24 cellular contexts compared by ENCODE assay signal in genomic region chr10:88411772-88412349, GRCh38.
DNase-seq lines count a peak whose midpoint lies in the region; ATAC-seq, FAIRE-seq and TF ChIP-seq lines count a peak whose summit lies in the region.
"Had no signal": no experiment of that assay in that cellular context is flagged by ENCODE, and none has a peak within 500 bp of the region (broad histone marks: within the 10 kb centered on the region; RNA-seq: fewer than 3 reads in every experiment).

No MANE protein-coding gene starts in this region.

- DNase-seq in activated CD4-positive, alpha-beta T cell treated with anti-CD3 and anti-CD28 coated beads for 36 hours: no peak
- no peak for DNase-seq in activated CD4-positive, alpha-beta T cell treated with anti-CD3 and anti-CD28 coated beads for 4 hours
- DNase-seq in MM.1S (peak; percentile 51), activated B cell treated with CpG ODN at 0.5 μM for 24 hours (no peak), small intestine (no peak), aorta (no peak)
- DNase-seq in stimulated activated effector memory CD8-positive, alpha-beta T cell treated with anti-CD3 and anti-CD28 coated beads, Interleukin-12 subunit alpha, Interleukin-12 subunit beta, amount 100 ng/mL, for 72 hours (ENCODE audit: low spot score in 2 of 2): no peak
- DNase-seq: 8988T; activated CD4-positive, alpha-beta T cell treated with anti-CD3 and anti-CD28 coated beads, Interleukin-2, amount 50 U/mL, for 48 hours; activated T-cell treated with anti-CD3 and anti-CD28 coated beads, Interleukin-2, amount 50 U/mL, for 1 hour; DMS 273 treated with DMSO at 0.1 percent for 48 hours; H9; islet precursor cell; naive thymus-derived CD4-positive, alpha-beta T cell; NCI-H1417; NCI-H2171 treated with DMSO at 0.1 percent for 48 hours; NCI-H748 treated with DMSO at 0.1 percent for 48 hours; stimulated activated CD4-positive, alpha-beta T cell treated with anti-CD3 and anti-CD28 coated beads, Interleukin-4, amount 100 ng/mL, for 24 hours had no signal

- no peak overlapping the region for H2AFZ ChIP-seq in MM.1S (ENCODE audit: low read length)
- H2AFZ ChIP-seq: hepatocyte had no signal

- H3K4me2 ChIP-seq in MM.1S (ENCODE audit: low read depth, low read length): peak overlapping the region; percentile 21; the same call in 1 of the 2 replicates
- H3K4me2 ChIP-seq: hepatocyte had no signal

- H3K4me1 ChIP-seq in MM.1S (ENCODE audit: low read length) (peaks cover 41% of the 10 kb centered on the region), small intestine (ENCODE audit: control insufficient read depth in 2 of 2, insufficient read depth in 1 of 2, low read depth in 1 of 2, low read length in 1 of 2) (no peaks in the 10 kb centered on the region), aorta (ENCODE audit: control insufficient read depth in 1 of 2, insufficient read depth in 2 of 2, low read length in 2 of 2) (no peaks in the 10 kb centered on the region)

- H3K27me3 Mint-ChIP-seq in activated CD4-positive, alpha-beta T cell treated with anti-CD3 and anti-CD28 coated beads for 36 hours: peaks cover under 1% of the 10 kb centered on the region
- H3K27me3 Mint-ChIP-seq in activated B cell treated with CpG ODN at 0.5 μM for 24 hours: no peaks in the 10 kb centered on the region
- H3K27me3 Mint-ChIP-seq: activated naive CD4-positive, alpha-beta T cell treated with anti-CD3 and anti-CD28 coated beads, Interleukin-2, amount 50 U/mL, for 24 hours; brain; naive thymus-derived CD4-positive, alpha-beta T cell had no signal

- intact Hi-C loops in activated CD4-positive, alpha-beta T cell treated with anti-CD3 and anti-CD28 coated beads for 36 hours (cut with DNase I, micrococcal nuclease): no loop called here
- intact Hi-C loops in activated B cell treated with CpG ODN at 0.5 μM for 24 hours (cut with micrococcal nuclease) (loop anchor here (5.0 kb wide), 1 partner anchor 140 kb away; no protein-coding TSS in a partner anchor), aorta (cut with DNase I) (no loop called here)

- H3K9me3 ChIP-seq in MM.1S (replicated peaks; ENCODE audit: insufficient read depth, low read length) (no peaks in the 10 kb centered on the region), small intestine (ENCODE audit: control insufficient read depth, low read depth) (no peaks in the 10 kb centered on the region), aorta (ENCODE audit: control insufficient read depth, low read length) (no peaks in the 10 kb centered on the region)

- no peaks in the 10 kb centered on the region for H3K36me3 Mint-ChIP-seq in activated CD4-positive, alpha-beta T cell treated with anti-CD3 and anti-CD28 coated beads for 36 hours (ENCODE audit: low read depth)
- no peaks in the 10 kb centered on the region for H3K36me3 Mint-ChIP-seq in activated B cell treated with CpG ODN at 0.5 μM for 24 hours (ENCODE audit: low read depth)
- H3K36me3 Mint-ChIP-seq in stimulated activated effector memory CD8-positive, alpha-beta T cell treated with anti-CD3 and anti-CD28 coated beads, Interleukin-12 subunit alpha, Interleukin-12 subunit beta, amount 100 ng/mL, for 72 hours: no peaks in the 10 kb centered on the region
- H3K36me3 Mint-ChIP-seq: activated naive CD4-positive, alpha-beta T cell treated with anti-CD3 and anti-CD28 coated beads, Interleukin-2, amount 50 U/mL, for 24 hours; brain had no signal

- FAIRE-seq in small intestine (lab: Jason Lieb, UNC): peak; percentile 15
- FAIRE-seq: endometrium had no signal

- WGBS in small intestine, 3 donors: 84 to 94% (median 88%) methylated on average over 6 of the region's 6 CpGs
- 95 to 96% methylated on average over 6 of the region's 6 CpGs for WGBS in aorta, 2 donors

- no peaks in the 10 kb centered on the region for H4K20me1 ChIP-seq in MM.1S (ENCODE audit: insufficient read depth, low read length)

- no peaks in the 10 kb centered on the region for H3K9me2 ChIP-seq in MM.1S (replicated peaks; ENCODE audit: insufficient read depth, low read length)

- no peak for TF ChIP-seq CTCF in MM.1S (IDR thresholded peaks at IDR 0.05; ENCODE audit: low read length)
- TF ChIP-seq CTCF in activated B cell treated with CpG ODN at 0.5 μM for 24 hours (IDR thresholded peaks at IDR 0.05): no peak

- H3K4me3 ChIP-seq in MM.1S (ENCODE audit: low read length) (no peak overlapping the region), small intestine (ENCODE audit: low read depth in 1 of 2, low read length in 2 of 2) (no peak overlapping the region), aorta (ENCODE audit: low read length in 2 of 2) (no peak overlapping the region)
- H3K4me3 ChIP-seq: coronary artery, hepatocyte had no signal

- H3K27ac Mint-ChIP-seq in activated CD4-positive, alpha-beta T cell treated with anti-CD3 and anti-CD28 coated beads for 36 hours: no peak overlapping the region
- H3K27ac Mint-ChIP-seq in activated B cell treated with CpG ODN at 0.5 μM for 24 hours: no peak overlapping the region
- no peak overlapping the region for H3K27ac Mint-ChIP-seq in stimulated activated effector memory CD8-positive, alpha-beta T cell treated with anti-CD3 and anti-CD28 coated beads, Interleukin-12 subunit alpha, Interleukin-12 subunit beta, amount 100 ng/mL, for 72 hours
- H3K27ac Mint-ChIP-seq: activated naive CD4-positive, alpha-beta T cell treated with anti-CD3 and anti-CD28 coated beads, Interleukin-2, amount 50 U/mL, for 24 hours; brain; H9; naive thymus-derived CD4-positive, alpha-beta T cell had no signal

- H3K9me3 Mint-ChIP-seq in activated CD4-positive, alpha-beta T cell treated with anti-CD3 and anti-CD28 coated beads for 36 hours (ENCODE audit: low read depth): no peaks in the 10 kb centered on the region
- H3K9me3 Mint-ChIP-seq in activated B cell treated with CpG ODN at 0.5 μM for 24 hours: no peaks in the 10 kb centered on the region
- no peaks in the 10 kb centered on the region for H3K9me3 Mint-ChIP-seq in stimulated activated effector memory CD8-positive, alpha-beta T cell treated with anti-CD3 and anti-CD28 coated beads, Interleukin-12 subunit alpha, Interleukin-12 subunit beta, amount 100 ng/mL, for 72 hours
- H3K9me3 Mint-ChIP-seq: activated naive CD4-positive, alpha-beta T cell treated with anti-CD3 and anti-CD28 coated beads, Interleukin-2, amount 50 U/mL, for 24 hours; brain; H9 had no signal

- H3F3A ChIP-seq in MM.1S (ENCODE audit: insufficient read depth, low read length): peaks cover 10% of the 10 kb centered on the region; the same call in 1 of the 2 replicates

- H3K9ac ChIP-seq in MM.1S (ENCODE audit: low read length): no peak overlapping the region

- no peak overlapping the region for H3K27ac ChIP-seq in MM.1S (ENCODE audit: low read length)
- H3K27ac ChIP-seq in small intestine (ENCODE audit: low read depth in 1 of 2, low read length in 1 of 2): no peak overlapping the region
- no peak overlapping the region for H3K27ac ChIP-seq in aorta (ENCODE audit: low read depth in 1 of 2, low read length in 2 of 2)
- H3K27ac ChIP-seq: coronary artery, hepatocyte had no signal

- POLR2A ChIA-PET in activated CD4-positive, alpha-beta T cell treated with anti-CD3 and anti-CD28 coated beads for 36 hours (lab: Charles Lee): no interaction called here
- POLR2A ChIA-PET in activated B cell treated with CpG ODN at 0.5 μM for 24 hours (lab: Charles Lee): no interaction called here

- H3K4me1 Mint-ChIP-seq in activated CD4-positive, alpha-beta T cell treated with anti-CD3 and anti-CD28 coated beads for 36 hours: peaks cover 3% of the 10 kb centered on the region
- peaks cover 11% of the 10 kb centered on the region for H3K4me1 Mint-ChIP-seq in activated B cell treated with CpG ODN at 0.5 μM for 24 hours
- no peaks in the 10 kb centered on the region for H3K4me1 Mint-ChIP-seq in stimulated activated effector memory CD8-positive, alpha-beta T cell treated with anti-CD3 and anti-CD28 coated beads, Interleukin-12 subunit alpha, Interleukin-12 subunit beta, amount 100 ng/mL, for 72 hours
- H3K4me1 Mint-ChIP-seq: naive thymus-derived CD4-positive, alpha-beta T cell had no signal

- H3K36me3 ChIP-seq in MM.1S (replicated peaks; ENCODE audit: insufficient read depth, low read length) (no peaks in the 10 kb centered on the region), small intestine (ENCODE audit: control insufficient read depth in 2 of 2, insufficient read depth in 2 of 2, low read length in 2 of 2) (no peaks in the 10 kb centered on the region), aorta (ENCODE audit: control insufficient read depth in 1 of 2, insufficient read depth in 2 of 2, low read length in 1 of 2) (no peaks in the 10 kb centered on the region)

- H3K27me3 ChIP-seq in MM.1S (replicated peaks; ENCODE audit: insufficient read depth, low read length) (no peaks in the 10 kb centered on the region), small intestine (ENCODE audit: control insufficient read depth in 2 of 2, insufficient read depth in 2 of 2, low read length in 2 of 2) (no peaks in the 10 kb centered on the region), aorta (ENCODE audit: control insufficient read depth in 1 of 2, insufficient read depth in 2 of 2, low read length in 1 of 2) (no peaks in the 10 kb centered on the region)
- H3K27me3 ChIP-seq: hepatocyte had no signal

- H3K4me3 Mint-ChIP-seq in activated CD4-positive, alpha-beta T cell treated with anti-CD3 and anti-CD28 coated beads for 36 hours: no peak overlapping the region
- no peak overlapping the region for H3K4me3 Mint-ChIP-seq in activated B cell treated with CpG ODN at 0.5 μM for 24 hours
- H3K4me3 Mint-ChIP-seq in stimulated activated effector memory CD8-positive, alpha-beta T cell treated with anti-CD3 and anti-CD28 coated beads, Interleukin-12 subunit alpha, Interleukin-12 subunit beta, amount 100 ng/mL, for 72 hours: no peak overlapping the region
- H3K4me3 Mint-ChIP-seq: activated naive CD4-positive, alpha-beta T cell treated with anti-CD3 and anti-CD28 coated beads, Interleukin-2, amount 50 U/mL, for 24 hours; brain; H9; naive thymus-derived CD4-positive, alpha-beta T cell had no signal

- CTCF ChIA-PET in activated CD4-positive, alpha-beta T cell treated with anti-CD3 and anti-CD28 coated beads for 36 hours (lab: Charles Lee): no interaction called here
- CTCF ChIA-PET in activated B cell treated with CpG ODN at 0.5 μM for 24 hours (lab: Charles Lee): no interaction called here

- ATAC-seq in activated CD4-positive, alpha-beta T cell treated with anti-CD3 and anti-CD28 coated beads for 36 hours: peak; percentile 12
- peak; percentile 56 for ATAC-seq in activated B cell treated with CpG ODN at 0.5 μM for 24 hours (ENCODE audit: low read depth)
- no peak for ATAC-seq in stimulated activated effector memory CD8-positive, alpha-beta T cell treated with anti-CD3 and anti-CD28 coated beads, Interleukin-12 subunit alpha, Interleukin-12 subunit beta, amount 100 ng/mL, for 72 hours
- no peak for ATAC-seq in aorta (ENCODE audit: low FRiP score)
- ATAC-seq in GM18870 (IDR thresholded peaks at IDR 0.05; ENCODE audit: unreplicated experiment): no peak
- ATAC-seq: naive thymus-derived CD4-positive, alpha-beta T cell had no signal

- H3K79me2 ChIP-seq in MM.1S (ENCODE audit: low read length): no peaks in the 10 kb centered on the region
- H3K79me2 ChIP-seq: hepatocyte had no signal

Comparison
In these comparisons a context has a peak if more than half of its experiments do, and no peak if none do; other contexts are left out.
1. ATAC-seq: peak in activated CD4-positive, alpha-beta T cell treated with anti-CD3 and anti-CD28 coated beads for 36 hours (single experiment) and activated B cell treated with CpG ODN at 0.5 μM for 24 hours (single experiment); none in stimulated activated effector memory CD8-positive, alpha-beta T cell treated with anti-CD3 and anti-CD28 coated beads, Interleukin-12 subunit alpha, Interleukin-12 subunit beta, amount 100 ng/mL, for 72 hours (single experiment), aorta (single experiment) and GM18870 (single experiment).